9 cellular contexts compared by ENCODE assay signal in genomic region chr11:8006349-8006977, GRCh38. TPM values are rescaled to one million over a fixed set of nuclear protein-coding genes. Genes with fewer than 3 reads are reported as not detected.
DNase-seq lines count a peak whose midpoint lies in the region; ATAC-seq and TF ChIP-seq lines count a peak whose summit lies in the region.
"Had no signal": no experiment of that assay in that cellular context is flagged by ENCODE, and none has a peak within 500 bp of the region (broad histone marks: within the 10 kb centered on the region; RNA-seq: fewer than 3 reads in every experiment).

No MANE protein-coding gene starts in this region.

- H3K4me2 ChIP-seq in neural cell (ENCODE audit: low read length), result no peak overlapping the region

- no peak overlapping the region for H3K27ac Mint-ChIP-seq in CD4-positive, alpha-beta T cell
- H3K27ac Mint-ChIP-seq: T-helper 1 cell treated with Interleukin-12 subunit alpha and Interleukin-12 subunit beta and Interleukin-4 antibody, amounts not matched to agents 30 μg/mL and 1 μg/mL, for 36 hours had no signal

- CTCF ChIA-PET in CD4-positive, alpha-beta T cell (lab: Charles Lee), result interaction anchor here (0.6 to 1.9 kb wide), 7 partner anchors 10 to 990 kb away, joined by 3 to 26 read pairs (median 4); no protein-coding TSS in a partner anchor

- no peaks in the 10 kb centered on the region for H4K20me1 ChIP-seq in neural cell (ENCODE audit: insufficient read depth)

- TF ChIP-seq CTCF in CD4-positive, alpha-beta T cell (IDR thresholded peaks at IDR 0.05), result peak; percentile 72
- peak; percentile 96 for TF ChIP-seq CTCF in neural cell (IDR thresholded peaks at IDR 0.05; ENCODE audit: poor library complexity, severe bottlenecking)

- no peaks in the 10 kb centered on the region for H3K4me1 Mint-ChIP-seq in CD4-positive, alpha-beta T cell (ENCODE audit: low read depth)

- no peaks in the 10 kb centered on the region for H3K27me3 ChIP-seq in CD4-positive, alpha-beta T cell (ENCODE audit: control insufficient read depth, insufficient read depth, low read length)
- no peaks in the 10 kb centered on the region for H3K27me3 ChIP-seq in neural cell (ENCODE audit: insufficient read depth, low read depth, low read length)

- peak in 8 of 10 experiments; percentile 16 to 40 (median 26) for DNase-seq in CD4-positive, alpha-beta T cell
- peak; percentile 33 to 87 for DNase-seq in NCI-H526 (lab: John Stamatoyannopoulos, UW)
- DNase-seq in activated T-cell treated with anti-CD3 and anti-CD28 coated beads for 24 hours (ENCODE audit: low read depth), result peak; percentile 41
- peak; percentile 81 for DNase-seq in fibroblast of peridontal ligament (ENCODE audit: extremely low read depth)

- no peaks in the 10 kb centered on the region for H3K9me2 ChIP-seq in neural cell (ENCODE audit: insufficient read depth, low read length)

- H3K27ac ChIP-seq in CD4-positive, alpha-beta T cell (ENCODE audit: low read depth, low read length), result no peak overlapping the region
- H3K27ac ChIP-seq in neural cell (ENCODE audit: low read length), result no peak overlapping the region

- TF ChIP-seq RAD21 in neural cell (conservative IDR thresholded peaks at IDR 0.05), result peak; percentile 99

- H3K9me3 ChIP-seq in CD4-positive, alpha-beta T cell (ENCODE audit: control insufficient read depth, low read length), result no peaks in the 10 kb centered on the region
- H3K9me3 ChIP-seq in neural cell (ENCODE audit: low read length), result no peaks in the 10 kb centered on the region

- no peaks in the 10 kb centered on the region for H3K36me3 ChIP-seq in neural cell (ENCODE audit: insufficient read depth, low read length)

- intact Hi-C loops in CD4-positive, alpha-beta T cell (cut with DNase I, micrococcal nuclease), result loop anchor here (1.0 to 10.0 kb wide), 5 partner anchors 84 to 561 kb away; partner anchors contain the start of gene LMO1 (in 1 of the 2)

- no peak overlapping the region for H3K4me3 Mint-ChIP-seq in CD4-positive, alpha-beta T cell
- H3K4me3 Mint-ChIP-seq: T-helper 1 cell treated with Interleukin-12 subunit alpha and Interleukin-12 subunit beta and Interleukin-4 antibody, amounts not matched to agents 30 μg/mL and 1 μg/mL, for 36 hours had no signal

- H3K79me2 ChIP-seq in neural cell (replicated peaks; ENCODE audit: insufficient read depth, low read length), result no peaks in the 10 kb centered on the region

- no peak overlapping the region for H3K4me3 ChIP-seq in neural cell (ENCODE audit: low read length)

- TF ChIP-seq EP300 in neural cell (conservative IDR thresholded peaks at IDR 0.05; ENCODE audit: poor library complexity, severe bottlenecking), result no peak

- H3K36me3 Mint-ChIP-seq in CD4-positive, alpha-beta T cell (ENCODE audit: low read depth), result no peaks in the 10 kb centered on the region

- POLR2A ChIA-PET in CD4-positive, alpha-beta T cell (lab: Charles Lee), result interaction anchor here (0.9 to 1.4 kb wide), 2 partner anchors 19 to 92 kb away, joined by 5 to 7 read pairs; partner anchors contain the start of gene EIF3F

- H3K9ac ChIP-seq in neural cell (ENCODE audit: low read length), result no peak overlapping the region

- no peak overlapping the region for H2AFZ ChIP-seq in neural cell (ENCODE audit: low read depth, low read length)

- H3K9me3 Mint-ChIP-seq in CD4-positive, alpha-beta T cell, result no peaks in the 10 kb centered on the region
- H3K9me3 Mint-ChIP-seq: T-helper 1 cell treated with Interleukin-12 subunit alpha and Interleukin-12 subunit beta and Interleukin-4 antibody, amounts not matched to agents 30 μg/mL and 1 μg/mL, for 36 hours had no signal

- ATAC-seq in CD4-positive, alpha-beta T cell (ENCODE audit: poor library complexity), result peak; percentile 71
- ATAC-seq in GM19035 (IDR thresholded peaks at IDR 0.05; ENCODE audit: unreplicated experiment) (peak; percentile 82), HG03354 (IDR thresholded peaks at IDR 0.05; ENCODE audit: poor library complexity, severe bottlenecking, unreplicated experiment) (peak; percentile 80), GM21423 (IDR thresholded peaks at IDR 0.05; ENCODE audit: unreplicated experiment) (no peak)

- H3K27me3 Mint-ChIP-seq in CD4-positive, alpha-beta T cell, result peaks cover 28% of the 10 kb centered on the region

- H3F3A ChIP-seq in neural cell (ENCODE audit: insufficient read depth, low read length, poor library complexity, severe bottlenecking), result no peaks in the 10 kb centered on the region

TF ChIP-seq in neural cell, 6 proteins besides CTCF, POLR2A, EP300 and RAD21:
- TF ChIP-seq EZH2 (IDR thresholded peaks at IDR 0.05; ENCODE audit: borderline replicate concordance, insufficient read depth, low read length, poor library complexity, severe bottlenecking), result no peak
- no peak for TF ChIP-seq MXI1 (conservative IDR thresholded peaks at IDR 0.05; ENCODE audit: poor library complexity, severe bottlenecking)
- no peak for TF ChIP-seq TAF1 (IDR thresholded peaks at IDR 0.05; ENCODE audit: low read depth)
- no peak for TF ChIP-seq REST (IDR thresholded peaks at IDR 0.05; ENCODE audit: borderline replicate concordance)
- TF ChIP-seq POLR2AphosphoS5 (IDR thresholded peaks at IDR 0.05), result no peak
- TF ChIP-seq SMC3 (conservative IDR thresholded peaks at IDR 0.05; ENCODE audit: poor library complexity), result peak; percentile 98

RNA-seq across cellular contexts. Expression of gene EIF3F, which starts 19.3 kb away (rescaled TPM):
- total RNA-seq in CD4-positive, alpha-beta T cell, result 100 to 1,000 TPM; 338 to 348 TPM
- polyA plus RNA-seq in neural cell, result 266 and 270 TPM in 2 replicates
- 188 and 231 TPM in 2 replicates for polyA minus RNA-seq in neural cell

RNA-seq across cellular contexts. Expression of gene NLRP10, which starts 41.2 kb away (rescaled TPM):
- total RNA-seq in CD4-positive, alpha-beta T cell, result not detected
- not detected in 2 replicates for polyA plus RNA-seq in neural cell
- polyA minus RNA-seq in neural cell, result not detected in 2 replicates

Comparison
In these comparisons a context has a peak if more than half of its experiments do, and no peak if none do; other contexts are left out.
1. DNase-seq: peak in every context shown above with its lines; median percentile 81 in fibroblast of peridontal ligament; 60 in NCI-H526; 41 in activated T-cell treated with anti-CD3 and anti-CD28 coated beads for 24 hours; 26 in CD4-positive, alpha-beta T cell.